Comparison of ENCODE assay signal across 5 cellular contexts in genomic region chr3:46793340-46793739, GRCh38.
DNase-seq lines count a peak whose midpoint lies in the region; ATAC-seq, FAIRE-seq and TF ChIP-seq lines count a peak whose summit lies in the region.
"Not testable (repeated sequence)": the region's sequence is repeated elsewhere in the genome, so short reads cannot be mapped to it uniquely, and the experiment has no call there.

No MANE protein-coding gene starts in this region.

- intact Hi-C loops in GM12878 (cut with micrococcal nuclease; ENCODE audit: unreplicated experiment), result not testable (repeated sequence)

- not testable (repeated sequence) for H3K4me3 ChIP-seq in OCI-LY3 (ENCODE audit: low read length); GM12878

- not testable (repeated sequence) for H2AFZ ChIP-seq in OCI-LY3 (ENCODE audit: low read depth, low read length); GM12878 (ENCODE audit: control insufficient read depth, low read depth, low read length)

- in situ Hi-C loops in GM12878 (cut with MboI), result not testable (repeated sequence)

- H3K27ac ChIP-seq in OCI-LY3 (ENCODE audit: low read length); GM12878 (ENCODE audit: control insufficient read depth, insufficient read depth): not testable (repeated sequence)

- H3K4me1 ChIP-seq in OCI-LY3 (ENCODE audit: low read length), result peaks cover 15% of the 10 kb centered on the region
- not testable (repeated sequence) for H3K4me1 ChIP-seq in GM12878 (ENCODE audit: control insufficient read depth, insufficient read depth, low read length)

- ATAC-seq in GM12878, result not testable (repeated sequence)

- not testable (repeated sequence) for TF ChIP-seq CTCF in OCI-LY3 (IDR thresholded peaks at IDR 0.05; ENCODE audit: low read depth, low read length); GM12878 (IDR thresholded peaks at IDR 0.05 in 2 of 3, conservative IDR thresholded peaks at IDR 0.05 in 1 of 3; ENCODE audit: control insufficient read depth in 2 of 3, extremely low read depth in 1 of 3, insufficient read depth in 1 of 3, low read depth in 3 of 3, low read length in 3 of 3)

- SMC1A ChIA-PET in GM12878 (lab: Charles Lee; ENCODE audit: uncharacterized antibody, unreplicated experiment), result not testable (repeated sequence)

- WGBS in GM12878 (ENCODE audit: insufficient coverage, insufficient replicate concordance, low lambda C conversion rate, missing lambda C conversion rate), result 4% methylated on average over 2 of the region's 2 CpGs

- TF ChIP-seq RAD21 in GM12878 (IDR thresholded peaks at IDR 0.05; ENCODE audit: insufficient read depth, low read depth, low read length), result not testable (repeated sequence)

- not testable (repeated sequence) for TF ChIP-seq POLR2A in GM12891 (IDR thresholded peaks at IDR 0.05; ENCODE audit: low read depth, low read length); GM12878 (IDR thresholded peaks at IDR 0.05; ENCODE audit: low read depth, low read length)

- H3K4me2 ChIP-seq in OCI-LY3 (ENCODE audit: low read length), result peak overlapping the region; percentile 52
- not testable (repeated sequence) for H3K4me2 ChIP-seq in GM12878 (ENCODE audit: control insufficient read depth, insufficient read depth)

- FAIRE-seq in GM12891 (lab: Jason Lieb, UNC); GM12878 (lab: Jason Lieb, UNC): not testable (repeated sequence)

- not testable (repeated sequence) for H3K79me2 ChIP-seq in OCI-LY3 (ENCODE audit: low read length); GM12878 (ENCODE audit: control insufficient read depth, insufficient read depth, low read length)

- RAD21 ChIA-PET in GM12878 (lab: Charles Lee; ENCODE audit: unreplicated experiment), result not testable (repeated sequence)

- H3K36me3 ChIP-seq in OCI-LY3 (replicated peaks; ENCODE audit: low read depth, low read length); GM12878 (ENCODE audit: control insufficient read depth in 2 of 2, insufficient read depth in 2 of 2, low read length in 1 of 2): not testable (repeated sequence)

- not testable (repeated sequence) for H4K20me1 ChIP-seq in OCI-LY3 (ENCODE audit: insufficient read depth, low read length); GM12878 (ENCODE audit: control insufficient read depth, insufficient read depth)

- H3K9ac ChIP-seq in OCI-LY3 (ENCODE audit: low read length); GM12878 (ENCODE audit: control insufficient read depth, insufficient read depth, low read length): not testable (repeated sequence)

- not testable (repeated sequence) for TF ChIP-seq EP300 in GM12878 (IDR thresholded peaks at IDR 0.05; ENCODE audit: borderline replicate concordance in 1 of 2, control insufficient read depth in 1 of 2, low read depth in 2 of 2, low read length in 2 of 2)

- CTCF ChIA-PET in GM12878 (lab: Yijun Ruan, JAX), result interaction anchor here (0.7 kb wide), 1 partner anchor 206 kb away, joined by 3 read pairs; no protein-coding TSS in a partner anchor

- not testable (repeated sequence) for H3K9me3 ChIP-seq in OCI-LY3 (ENCODE audit: insufficient read depth, low read length); GM12878 (replicated peaks; ENCODE audit: control insufficient read depth, insufficient read depth, low read length)

- not testable (repeated sequence) for BruUV-seq in GM12878 (replicated peaks; lab: Mats Ljungman, UMichigan)

- POLR2A ChIA-PET in GM12878 (lab: Charles Lee), result not testable (repeated sequence)

- DNase-seq in GM12891 (ENCODE audit: insufficient read length, low spot score); GM12878 (ENCODE audit: low read depth, low spot score): not testable (repeated sequence)
- DNase-seq in NCI-H526 (lab: John Stamatoyannopoulos, UW) (peak; percentile 4 to 22), NCI-H526 treated with DMSO at 0.1 percent for 48 hours (lab: John Stamatoyannopoulos, UW) (peak; percentile 13)

- peaks cover 34% of the 10 kb centered on the region for H3K27me3 ChIP-seq in OCI-LY3 (ENCODE audit: low read depth, low read length)
- not testable (repeated sequence) for H3K27me3 ChIP-seq in GM12878 (replicated peaks in 1 of 2; ENCODE audit: control insufficient read depth in 2 of 2, insufficient read depth in 2 of 2, low read length in 1 of 2)

TF ChIP-seq in GM12891, 5 proteins besides CTCF, POLR2A, EP300 and RAD21:
- TF ChIP-seq SPI1 (IDR thresholded peaks at IDR 0.05; ENCODE audit: low read depth, low read length), result peak; percentile 79
TF ChIP-seq in GM12891: peak in this region for 1; not testable (repeated sequence) for 4.

TF ChIP-seq in GM12878, 131 proteins besides CTCF, POLR2A, EP300 and RAD21:
- TF ChIP-seq IKZF2 (IDR thresholded peaks at IDR 0.05), result peak; percentile 38 to 67; a peak in 3 of 4 replicates
- peak; percentile 80 for TF ChIP-seq JUNB (IDR thresholded peaks at IDR 0.05)
- TF ChIP-seq CREM (IDR thresholded peaks at IDR 0.05; ENCODE audit: low read depth), result peak; percentile 16; the same call in 1 of the 2 replicates
- 0 out of 2 replicates have a peak, but pooled peaks have one; percentile 31 for TF ChIP-seq DPF2 (IDR thresholded peaks at IDR 0.05)
- TF ChIP-seq MTA2 (IDR thresholded peaks at IDR 0.05; ENCODE audit: low read depth), result peak; percentile 28; the same call in 1 of the 2 replicates
- TF ChIP-seq IKZF1 (conservative IDR thresholded peaks at IDR 0.05), result 0 out of 2 replicates have a peak, but pooled peaks have one; percentile 14
- TF ChIP-seq SPI1 (IDR thresholded peaks at IDR 0.05; ENCODE audit: borderline replicate concordance, insufficient read depth, low read depth, low read length), result peak; percentile 75
